In the genomic region with DNA sequence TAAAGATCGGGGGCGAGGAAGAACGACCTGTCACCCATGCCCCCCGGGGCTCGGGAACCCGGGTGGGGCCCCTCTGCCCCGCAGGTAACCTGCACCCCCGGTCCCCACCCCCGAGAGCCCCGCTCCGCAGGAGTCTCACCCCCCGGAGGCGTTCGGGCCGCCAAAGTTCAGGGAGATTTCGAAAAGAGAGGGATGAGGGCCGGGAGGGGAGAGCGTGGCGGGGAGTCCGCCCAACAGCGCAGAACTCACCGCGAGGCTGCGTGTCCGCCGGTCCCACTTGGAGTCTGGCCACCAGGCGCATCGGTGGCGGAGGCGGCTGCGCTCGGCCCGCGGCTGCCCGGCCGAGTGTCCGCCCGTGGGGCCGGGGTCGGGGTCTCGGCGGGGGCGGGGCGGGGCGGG, we compare ENCODE assay signal across 8 cellular contexts. TPM values are rescaled to one million over a fixed set of nuclear protein-coding genes. Genes with fewer than 3 reads are reported as not detected.
DNase-seq lines count a peak whose midpoint lies in the region; ATAC-seq and TF ChIP-seq lines count a peak whose summit lies in the region.

A gene (minus strand): TSS at position 347 of the 399 bp plus-strand sequence. CDS start 2,447 bp downstream, outside the sequence.

- H3K27me3 Mint-ChIP-seq in CD14-positive monocyte (ENCODE audit: low read depth in 3 of 3) (peaks cover 1 to 4% (median 1%) of the 10 kb centered on the region in 3 donors), T-helper 17 cell (no peaks in the 10 kb centered on the region)

- intact Hi-C loops in CD14-positive monocyte (cut with micrococcal nuclease): loop anchor here (2.0 to 5.0 kb wide), 2 partner anchors 50 to 58 kb away; a partner anchor contains a TSS

- peak within 1 kb of the TSS; percentile 85 to 98 (median 95) for H3K27ac Mint-ChIP-seq in CD14-positive monocyte
- peak within 1 kb of the TSS; percentile 98 for H3K27ac Mint-ChIP-seq in T-helper 17 cell

- no peaks in the 10 kb centered on the region for H3K9me3 ChIP-seq in T-helper 17 cell (ENCODE audit: control insufficient read depth, low read length, poor library complexity, severe bottlenecking)
- no peaks in the 10 kb centered on the region for H3K9me3 ChIP-seq in mucosa of stomach (ENCODE audit: control insufficient read depth, low read length)

- peak within 1 kb of the TSS; percentile 78 for H3K9ac ChIP-seq in mucosa of stomach (ENCODE audit: low read length)

- peaks cover 7% of the 10 kb centered on the region for H3K36me3 ChIP-seq in mucosa of stomach (ENCODE audit: control insufficient read depth, insufficient read depth, low read length)

- H3K4me1 ChIP-seq in mucosa of stomach (ENCODE audit: control insufficient read depth, insufficient read depth, low read length): peaks cover 10% of the 10 kb centered on the region

- H3K27me3 ChIP-seq in mucosa of stomach (ENCODE audit: control insufficient read depth, insufficient read depth, low read length): no peaks in the 10 kb centered on the region

- peaks cover 29 to 31% of the 10 kb centered on the region in 2 donors for H3K36me3 Mint-ChIP-seq in CD14-positive monocyte
- H3K36me3 Mint-ChIP-seq in T-helper 17 cell (ENCODE audit: low read depth): peaks cover 16% of the 10 kb centered on the region

- no peak for DNase-seq in CD14-positive monocyte (ENCODE audit: low spot score)
- no peak for DNase-seq in T-helper 17 cell
- DNase-seq in Ammon's horn (ENCODE audit: low spot score): no peak

- peaks cover 0 to 2% (median 0%) of the 10 kb centered on the region in 7 donors for H3K9me3 Mint-ChIP-seq in CD14-positive monocyte

- H3K4me3 Mint-ChIP-seq in CD14-positive monocyte (peak within 1 kb of the TSS; percentile 98 to 99), T-helper 17 cell (peak within 1 kb of the TSS; percentile 99)

- in situ Hi-C loops in endometrial microvascular endothelial cells (cut with HindIII; ENCODE audit: inconsistent ontology term, low pct_unique_long_range_greater_than_20kb, low sequenced_read_pairs): no loop called here

- peak within 1 kb of the TSS; percentile 49 for H3K4me3 ChIP-seq in mucosa of stomach (ENCODE audit: low read length)

- TF ChIP-seq CTCF in CD14-positive monocyte (IDR thresholded peaks at IDR 0.05): no peak

- H3K4me1 Mint-ChIP-seq in CD14-positive monocyte: peaks cover 46% of the 10 kb centered on the region
- H3K4me1 Mint-ChIP-seq in T-helper 17 cell: peaks cover 73% of the 10 kb centered on the region

- ATAC-seq in GM19035 (IDR thresholded peaks at IDR 0.05; ENCODE audit: unreplicated experiment) (peak; percentile 11), HG03520 (IDR thresholded peaks at IDR 0.05; ENCODE audit: unreplicated experiment) (peak; percentile 9), T-helper 17 cell (peak; percentile 3), GM18873 (IDR thresholded peaks at IDR 0.05; ENCODE audit: low FRiP score, unreplicated experiment) (no peak)

RNA-seq across cellular contexts. Expression of the gene that starts here (rescaled TPM):
- polyA plus RNA-seq in CD14-positive monocyte: 10 to 100 TPM; 12.6 to 12.7 TPM
- total RNA-seq in T-helper 17 cell (10 to 100 TPM; 69.9 to 96.9 TPM), endometrial microvascular endothelial cells (ENCODE audit: inconsistent ontology term) (114 TPM)
